21 cellular contexts compared by ENCODE assay signal in genomic region chr5:30279237-30279636, GRCh38.
DNase-seq lines count a peak whose midpoint lies in the region; FAIRE-seq and TF ChIP-seq lines count a peak whose summit lies in the region.
"Had no signal": no experiment of that assay in that cellular context is flagged by ENCODE, and none has a peak within 500 bp of the region (broad histone marks: within the 10 kb centered on the region; RNA-seq: fewer than 3 reads in every experiment).

No MANE protein-coding gene starts in this region.

- H3K36me3 ChIP-seq in NT2/D1 (ENCODE audit: insufficient read depth, insufficient read length, low read length) (no peaks in the 10 kb centered on the region), bronchial epithelial cell (ENCODE audit: control insufficient read depth, insufficient read depth, low read length) (no peaks in the 10 kb centered on the region)
- H3K36me3 ChIP-seq: neural progenitor cell, right atrium auricular region had no signal

- H3K4me3 ChIP-seq in NT2/D1 (ENCODE audit: insufficient read length, low read depth), result no peak overlapping the region
- no peak overlapping the region for H3K4me3 ChIP-seq in bronchial epithelial cell (ENCODE audit: low read depth, low read length)
- H3K4me3 ChIP-seq: coronary artery, neural progenitor cell, right atrium auricular region had no signal

- H3K4me1 ChIP-seq in NT2/D1 (ENCODE audit: insufficient read depth, insufficient read length), result no peaks in the 10 kb centered on the region
- H3K4me1 ChIP-seq: neural progenitor cell, right atrium auricular region had no signal

- no peak for FAIRE-seq in bronchial epithelial cell (lab: Jason Lieb, UNC)

- H3K9ac ChIP-seq in NT2/D1 (ENCODE audit: insufficient read length, low read depth), result no peak overlapping the region
- H3K9ac ChIP-seq: neural progenitor cell had no signal

- TF ChIP-seq CTCF in bronchial epithelial cell (IDR thresholded peaks at IDR 0.05; ENCODE audit: insufficient read depth, low read length, severe bottlenecking), result no peak

- DNase-seq in EH (ENCODE audit: low read depth), result peak; percentile 0
- peak; percentile 1 for DNase-seq in NT2/D1 (ENCODE audit: low read depth, low spot score)
- DNase-seq in bronchial epithelial cell (ENCODE audit: low read depth), result peak; percentile 8
- peak; percentile 15 for DNase-seq in kidney tubule cell (ENCODE audit: low spot score)
- no peak for DNase-seq in NCI-H2171 (lab: John Stamatoyannopoulos, UW)
- no peak for DNase-seq in SKM-1 (lab: John Stamatoyannopoulos, UW; ENCODE audit: unreplicated experiment)
- DNase-seq in medulla oblongata (ENCODE audit: extremely low spot score), result no peak
- DNase-seq in Kasumi-1 (lab: John Stamatoyannopoulos, UW), result no peak
- DNase-seq: activated effector memory CD4-positive, alpha-beta T cell treated with Interleukin-2 at 50 U/mL for 16 hours; amygdala; CD4-positive, CD25-positive, alpha-beta regulatory T cell; DMS53; glutamatergic neuron; HCEC 1CT; NCI-H1694; NCI-H446 treated with DMSO at 0.1 percent for 48 hours; SHP77; stimulated activated naive CD8-positive, alpha-beta T cell treated with anti-CD3 and anti-CD28 coated beads, Interleukin-15, Interleukin-2, amounts not matched to agents 100 U/mL and 50 U/mL, for 24 hours had no signal

- H3K27me3 ChIP-seq in NT2/D1 (ENCODE audit: insufficient read depth, insufficient read length) (no peaks in the 10 kb centered on the region), bronchial epithelial cell (ENCODE audit: control insufficient read depth, insufficient read depth, low read length) (no peaks in the 10 kb centered on the region)
- H3K27me3 ChIP-seq: neural progenitor cell, right atrium auricular region had no signal

- no peaks in the 10 kb centered on the region for H3K9me3 ChIP-seq in NT2/D1 (ENCODE audit: insufficient read depth, low read length)
- H3K9me3 ChIP-seq: right atrium auricular region had no signal

Comparison
In these comparisons a context has a peak if more than half of its experiments do, and no peak if none do; other contexts are left out.
1. DNase-seq: peak in EH (single experiment), NT2/D1 (single experiment), bronchial epithelial cell (single experiment) and kidney tubule cell (single experiment); none in NCI-H2171 (single experiment), SKM-1 (single experiment), medulla oblongata (single experiment) and Kasumi-1 (0 of 2).